13 cellular contexts compared by ENCODE assay signal in the genomic region with DNA sequence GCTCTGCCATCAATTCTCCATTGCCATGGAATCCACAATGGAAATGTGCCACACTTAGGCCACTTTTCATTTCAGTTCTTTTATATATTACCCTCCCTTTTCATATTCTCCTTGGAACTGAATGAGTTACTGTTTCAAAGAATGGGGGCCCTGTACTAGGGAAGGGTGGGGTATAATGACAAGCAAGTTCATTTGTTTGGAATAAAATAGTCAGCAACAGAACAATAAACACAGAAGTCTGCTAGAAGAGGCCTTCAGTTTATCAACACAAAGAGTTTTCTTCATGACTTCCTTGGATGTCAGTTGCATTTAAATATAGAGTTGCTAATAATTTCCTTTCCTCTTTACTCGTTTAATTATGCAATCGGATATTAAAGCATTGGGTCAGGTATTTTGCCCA.
DNase-seq lines count a peak whose midpoint lies in the region; ATAC-seq lines count a peak whose summit lies in the region.
"Had no signal": no experiment of that assay in that cellular context is flagged by ENCODE, and none has a peak within 500 bp of the region (broad histone marks: within the 10 kb centered on the region; RNA-seq: fewer than 3 reads in every experiment).

No MANE protein-coding gene starts in this region.

- DNase-seq in RPMI7951 (ENCODE audit: low read depth) = peak; percentile 29
- DNase-seq in globus pallidus (ENCODE audit: low spot score) = peak; percentile 47
- DNase-seq in putamen (ENCODE audit: low spot score) = peak; percentile 42
- no peak for DNase-seq in NCI-H1417 treated with DMSO at 0.1 percent for 48 hours (lab: John Stamatoyannopoulos, UW)
- DNase-seq in stimulated activated CD4-positive, alpha-beta T cell treated with anti-CD3 and anti-CD28 coated beads, Interleukin-12 subunit alpha, Interleukin-12 subunit beta, amount 100 ng/mL, for 4 hours = no peak
- DNase-seq in NCI-H1092 treated with DMSO at 0.1 percent for 48 hours (lab: John Stamatoyannopoulos, UW) = no peak
- DNase-seq: BE2C; C1 segment of cervical spinal cord; Caco-2; CD4-positive, CD25-positive, alpha-beta regulatory T cell; CD8-positive, alpha-beta memory T cell; H9 had no signal

- no peak for ATAC-seq in HG03520 (IDR thresholded peaks at IDR 0.05; ENCODE audit: unreplicated experiment)

Comparison
In these comparisons a context has a peak if more than half of its experiments do, and no peak if none do; other contexts are left out.
1. DNase-seq: peak in RPMI7951 (single experiment), globus pallidus (single experiment) and putamen (single experiment); none in NCI-H1417 treated with DMSO at 0.1 percent for 48 hours (single experiment), stimulated activated CD4-positive, alpha-beta T cell treated with anti-CD3 and anti-CD28 coated beads, Interleukin-12 subunit alpha, Interleukin-12 subunit beta, amount 100 ng/mL, for 4 hours (single experiment) and NCI-H1092 treated with DMSO at 0.1 percent for 48 hours (single experiment).